1 cellular context compared by ENCODE assay signal in genomic region chr2:232446266-232446777, GRCh38.
TF ChIP-seq lines count a peak whose summit lies in the region.

No MANE protein-coding gene starts in this region.

TF ChIP-seq in HepG2, 621 proteins besides CTCF, POLR2A, EP300 and RAD21:
- TF ChIP-seq ZNF678 (CRISPR knock-in tag; IDR thresholded peaks at IDR 0.05) (0 out of 2 replicates have a peak, but pooled peaks have one; percentile 41), STAG1 (CRISPR knock-in tag; IDR thresholded peaks at IDR 0.05) (0 out of 2 replicates have a peak, but pooled peaks have one; percentile 14)
TF ChIP-seq in HepG2: peak in this region for 2; not testable (repeated sequence) for 619.
